ENCODE assay signal across 8 cellular contexts in genomic region chr3:63911901-63912767, GRCh38. TPM values are rescaled to one million over a fixed set of nuclear protein-coding genes. Genes with fewer than 3 reads are reported as not detected.
DNase-seq lines count a peak whose midpoint lies in the region; ATAC-seq and TF ChIP-seq lines count a peak whose summit lies in the region.

Gene SCAANT1 (minus strand): TSS chr3:63912383.

- peak within 1 kb of the TSS; percentile 77 for H3K27ac Mint-ChIP-seq in Calu3 (ENCODE audit: unreplicated experiment)

- intact Hi-C loops in Calu3 (cut with micrococcal nuclease; ENCODE audit: unreplicated experiment) = loop anchor here (5.0 kb wide), 3 partner anchors 45 to 80 kb away; no protein-coding TSS in a partner anchor

- no peak for TF ChIP-seq CTCF in Calu3 (IDR thresholded peaks at IDR 0.05; ENCODE audit: unreplicated experiment)

- CTCF ChIA-PET in Calu3 (lab: Charles Lee) = no interaction called here

- H3K36me3 Mint-ChIP-seq in Calu3 (ENCODE audit: insufficient read depth, unreplicated experiment) = peaks cover 48% of the 10 kb centered on the region

- DNase-seq in Calu3 (peak; percentile 93), HPDE6-E6E7 (ENCODE audit: extremely low spot score) (peak; percentile 31), myocyte (ENCODE audit: low read depth) (peak; percentile 92)
- DNase-seq in activated T-cell treated with anti-CD3 and anti-CD28 coated beads, Interleukin-2, amount 50 U/mL, for 48 hours = peak; percentile 83 to 85
- peak; percentile 69 for DNase-seq in stimulated activated CD8-positive, alpha-beta memory T cell treated with anti-CD3 and anti-CD28 coated beads, Interleukin-7, amount 100 ng/mL, for 24 hours (ENCODE audit: low read depth)

- peaks cover 25% of the 10 kb centered on the region for H3K4me1 Mint-ChIP-seq in Calu3 (ENCODE audit: low read depth, unreplicated experiment)

- no peaks in the 10 kb centered on the region for H3K27me3 Mint-ChIP-seq in Calu3 (ENCODE audit: unreplicated experiment)

- peak; percentile 70 for ATAC-seq in GM19468 (IDR thresholded peaks at IDR 0.05; ENCODE audit: extremely low read depth, unreplicated experiment)
- ATAC-seq in esophagus mucosa = peak; percentile 89

- no TSS peak for BruUV-seq in Calu3 (replicated peaks; lab: Mats Ljungman, UMichigan)

- peak within 1 kb of the TSS; percentile 88 for H3K4me3 Mint-ChIP-seq in Calu3 (ENCODE audit: low read depth, unreplicated experiment)

- H3K9me3 Mint-ChIP-seq in Calu3 (ENCODE audit: low read depth, unreplicated experiment) = no peaks in the 10 kb centered on the region

TF ChIP-seq in PFSK-1, 5 proteins besides CTCF, POLR2A, EP300 and RAD21:
- TF ChIP-seq TAF1 (IDR thresholded peaks at IDR 0.05; ENCODE audit: borderline replicate concordance, insufficient read depth, low read length) (no peak), SIN3A (IDR thresholded peaks at IDR 0.05; ENCODE audit: borderline replicate concordance, insufficient read depth, low read length) (peak; percentile 56; the same call in 1 of the 2 replicates), FOXP2 (optimal IDR thresholded peaks at IDR 0.05; ENCODE audit: borderline replicate concordance, extremely low read depth, extremely low read length, insufficient read depth) (peak; percentile 18)

RNA-seq across cellular contexts. Expression of gene SCAANT1, which starts in this region (rescaled TPM):
- total RNA-seq in Calu3 (2022) (not detected in 2 replicates), esophagus mucosa (not detected), myocyte (not detected in 2 replicates)
- polyA plus RNA-seq in PFSK-1 (2012; ENCODE audit: insufficient read length, low read depth) = not detected
- 0.66 TPM for polyA plus RNA-seq in myocyte (2012)

Comparison
In these comparisons a context has a peak if more than half of its experiments do, and no peak if none do; other contexts are left out.
1. Peak in every context shown above with its lines: DNase-seq and ATAC-seq.
2. Peak in DNase-seq in Calu3; RNA of the gene not detected or under 1 TPM.
3. Peak in ATAC-seq in esophagus mucosa; RNA of the gene not detected or under 1 TPM.
4. Peak in DNase-seq in myocyte; RNA of the gene not detected or under 1 TPM.
5. DNase-seq: peak in every context shown above with its lines; median percentile 93 in Calu3; 92 in myocyte; 84 in activated T-cell treated with anti-CD3 and anti-CD28 coated beads, Interleukin-2, amount 50 U/mL, for 48 hours; 69 in stimulated activated CD8-positive, alpha-beta memory T cell treated with anti-CD3 and anti-CD28 coated beads, Interleukin-7, amount 100 ng/mL, for 24 hours; 31 in HPDE6-E6E7.